In the genomic region with DNA sequence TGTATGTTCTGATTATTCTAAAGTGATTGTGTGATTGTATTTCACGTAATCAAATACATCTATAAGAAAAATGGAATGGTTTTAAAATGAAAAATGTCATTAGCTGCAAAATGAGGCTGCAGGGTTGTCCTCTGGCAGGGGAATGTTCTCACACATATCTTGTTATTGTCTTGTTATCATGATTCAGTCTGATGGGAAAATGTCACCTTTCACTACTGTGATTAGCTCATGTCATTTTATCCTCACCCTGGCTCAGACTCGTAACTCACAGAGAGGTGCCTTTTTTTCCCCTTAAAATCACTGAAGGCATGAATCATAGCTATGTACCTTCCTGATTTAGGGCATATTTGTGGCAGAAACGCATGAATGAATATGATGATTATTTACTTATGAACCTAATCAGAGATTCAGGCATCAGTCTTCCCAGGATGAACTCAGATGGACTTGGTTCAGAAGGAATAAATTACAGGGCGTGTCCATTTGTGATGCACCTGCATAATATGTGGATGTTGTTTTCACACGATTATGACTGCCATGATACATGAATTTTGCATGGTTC, we compare ENCODE assay signal across 22 cellular contexts.
DNase-seq lines count a peak whose midpoint lies in the region; ATAC-seq and TF ChIP-seq lines count a peak whose summit lies in the region.
"Had no signal": no experiment of that assay in that cellular context is flagged by ENCODE, and none has a peak within 500 bp of the region (broad histone marks: within the 10 kb centered on the region; RNA-seq: fewer than 3 reads in every experiment).

No MANE protein-coding gene starts in this region.

- no peaks in the 10 kb centered on the region for H3K36me3 ChIP-seq in ACC112 (ENCODE audit: insufficient read depth, low read length)
- no peaks in the 10 kb centered on the region for H3K36me3 ChIP-seq in RWPE2 (ENCODE audit: low read depth)
- no peaks in the 10 kb centered on the region for H3K36me3 ChIP-seq in spleen
- H3K36me3 ChIP-seq: BE2C had no signal

- no peaks in the 10 kb centered on the region for H3K9me3 ChIP-seq in RWPE2 (ENCODE audit: severe bottlenecking)
- peaks cover 0 to 1% (median 0%) of the 10 kb centered on the region in 8 donors for H3K9me3 ChIP-seq in spleen

- H3K4me3 ChIP-seq in ACC112 (ENCODE audit: low read depth, low read length) (no peak overlapping the region), RWPE2 (ENCODE audit: severe bottlenecking) (no peak overlapping the region), spleen (no peak overlapping the region)
- H3K4me3 ChIP-seq: K562 had no signal

- 70 to 83% (median 76%) methylated on average over 5 of the region's 5 CpGs for WGBS in spleen, 5 donors

- intact Hi-C loops in spleen (cut with DNase I; ENCODE audit: low total_unique reads) = no loop called here

- peaks cover 34% of the 10 kb centered on the region for H3K4me1 ChIP-seq in ACC112 (ENCODE audit: control insufficient read depth, insufficient read depth, low read length, unreplicated experiment)
- H3K4me1 ChIP-seq in RWPE2 (ENCODE audit: insufficient read depth, poor library complexity, severe bottlenecking) = peaks cover 27% of the 10 kb centered on the region
- H3K4me1 ChIP-seq in spleen = no peaks in the 10 kb centered on the region
- H3K4me1 ChIP-seq: BE2C had no signal

- no peak for TF ChIP-seq POLR2A in spleen (IDR thresholded peaks at IDR 0.05)

- ATAC-seq in RWPE2 (ENCODE audit: low read depth) = peak; percentile 51
- no peak for ATAC-seq in GM21423 (IDR thresholded peaks at IDR 0.05; ENCODE audit: unreplicated experiment)
- ATAC-seq: HCT116, K562 had no signal

- peak; percentile 34 for DNase-seq in LHCN-M2 (ENCODE audit: low read depth)
- no peak for DNase-seq in RWPE2 (ENCODE audit: low spot score)
- peak; percentile 45 for DNase-seq in kidney tubule cell (ENCODE audit: low spot score)
- no peak for DNase-seq in activated T-cell treated with anti-CD3 and anti-CD28 coated beads, Interleukin-2, amount 50 U/mL, for 48 hours
- no peak for DNase-seq in middle frontal gyrus (ENCODE audit: extremely low spot score, low spot score)
- DNase-seq in spleen = no peak
- DNase-seq: 8988T; BE2C; CD4-positive, CD25-positive, alpha-beta regulatory T cell; COR-L47; DMS153; GF-D8; GOT3; NCI-H1436; NCI-H1930; NCI-H345; NCI-H526 treated with DMSO at 0.1 percent for 48 hours; SIG-M5 had no signal

- no peaks in the 10 kb centered on the region for H3K79me2 ChIP-seq in ACC112 (ENCODE audit: control insufficient read depth, insufficient read depth, low read length, unreplicated experiment)

- no peak for TF ChIP-seq CTCF in RWPE2 (IDR thresholded peaks at IDR 0.05; ENCODE audit: poor library complexity, severe bottlenecking)
- TF ChIP-seq CTCF in spleen (IDR thresholded peaks at IDR 0.05 in 8 of 11, conservative IDR thresholded peaks at IDR 0.05 in 3 of 11) = no peak

- H2AFZ ChIP-seq in ACC112 (ENCODE audit: low read length, unreplicated experiment) = no peak overlapping the region

- H3K27ac ChIP-seq in ACC112 (ENCODE audit: low read depth, low read length) (peak overlapping the region; percentile 75), RWPE2 (ENCODE audit: poor library complexity, severe bottlenecking) (peak overlapping the region; percentile 100), spleen (no peak overlapping the region)

- H3K27me3 ChIP-seq in ACC112 (ENCODE audit: insufficient read depth, low read length) (no peaks in the 10 kb centered on the region), RWPE2 (ENCODE audit: insufficient read depth, poor library complexity, severe bottlenecking) (no peaks in the 10 kb centered on the region), spleen (replicated peaks in 1 of 7) (peaks cover 0 to 3% (median 0%) of the 10 kb centered on the region in 7 donors)
- H3K27me3 ChIP-seq: BE2C had no signal

Comparison
In these comparisons a context has a peak if more than half of its experiments do, and no peak if none do; other contexts are left out.
1. H3K27ac ChIP-seq: peak in ACC112 (single experiment) and RWPE2 (single experiment); none in spleen (0 of 8).
2. DNase-seq: peak in LHCN-M2 (single experiment) and kidney tubule cell (single experiment); none in RWPE2 (single experiment), activated T-cell treated with anti-CD3 and anti-CD28 coated beads, Interleukin-2, amount 50 U/mL, for 48 hours (0 of 2), middle frontal gyrus (single experiment) and spleen (single experiment).